27 cellular contexts compared by ENCODE assay signal in the genomic region with DNA sequence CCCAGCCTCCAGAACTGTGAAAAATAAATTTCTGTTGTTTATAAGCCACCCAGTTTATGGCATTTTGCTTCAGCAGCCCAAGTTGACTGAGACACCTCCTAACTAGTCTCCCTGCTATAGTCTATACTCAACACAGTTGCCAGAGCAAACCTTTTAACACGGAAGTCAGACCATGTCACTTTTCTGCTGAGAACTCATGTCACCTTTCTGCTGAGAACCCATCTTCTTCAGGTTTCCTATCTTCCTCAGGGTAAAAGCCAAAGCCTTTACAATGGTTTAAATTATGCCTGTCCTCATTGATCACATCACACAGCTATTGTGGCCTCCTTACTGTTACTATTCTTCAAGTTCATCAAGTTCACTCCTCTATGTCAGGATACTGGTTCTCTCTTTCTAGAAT.
"Had no signal": no experiment of that assay in that cellular context is flagged by ENCODE, and none has a peak within 500 bp of the region (broad histone marks: within the 10 kb centered on the region; RNA-seq: fewer than 3 reads in every experiment).

No MANE protein-coding gene starts in this region.

- FAIRE-seq: urothelium cell line had no signal

- H3K9me3 ChIP-seq: testis, thoracic aorta, thyroid gland, upper lobe of left lung, upper lobe of right lung, uterus, vagina had no signal

- H3K36me3 ChIP-seq: stomach, suprapubic skin, thoracic aorta, thyroid gland, tibial artery, tibial nerve, transverse colon, upper lobe of left lung, upper lobe of right lung, uterus, vagina had no signal

- H3K4me1 ChIP-seq: stomach, suprapubic skin, testis, thyroid gland, tibial artery, tibial nerve, transverse colon, upper lobe of left lung, upper lobe of right lung, uterus, vagina had no signal

- H3K27ac ChIP-seq: stomach, suprapubic skin, testis, thoracic aorta, thyroid gland, tibial artery, tibial nerve, transverse colon, upper lobe of left lung, upper lobe of right lung, uterus, vagina had no signal

- H3K27me3 ChIP-seq: stomach, suprapubic skin, testis, thyroid gland, tibial artery, tibial nerve, transverse colon, upper lobe of left lung, upper lobe of right lung, uterus, vagina had no signal

- H3K4me3 ChIP-seq: stomach, suprapubic skin, testis, thoracic aorta, thyroid gland, tibial artery, tibial nerve, transverse colon, upper lobe of left lung, upper lobe of right lung, uterus, vagina had no signal

- DNase-seq: stimulated activated CD4-positive, alpha-beta T cell treated with anti-CD3 and anti-CD28 coated beads, Interleukin-2, amount 100 ng/mL, for 48 hours; stimulated activated CD4-positive, alpha-beta T cell treated with anti-CD3 and anti-CD28 coated beads, Interleukin-4, amount 100 ng/mL, for 1 hour; stimulated activated CD4-positive, alpha-beta T cell treated with anti-CD3 and anti-CD28 coated beads, Interleukin-4, amount 100 ng/mL, for 24 hours; stimulated activated CD4-positive, alpha-beta T cell treated with anti-CD3 and anti-CD28 coated beads, Interleukin-4, amount 100 ng/mL, for 4 hours; stimulated activated CD8-positive, alpha-beta memory T cell treated with anti-CD3 and anti-CD28 coated beads, Interleukin-4, amount 100 ng/mL, for 48 hours; stimulated activated naive B cell treated with anti-CD40 and anti-IgM and Interleukin-4, amounts not matched to agents 10 μg/mL and 1 μg/mL and 100 μg/mL, for 72 hours; stimulated activated naive CD4-positive, alpha-beta T cell; stimulated activated naive CD4-positive, alpha-beta T cell treated with Interleukin-2 at 50 U/mL for 16 hours; stimulated activated naive CD8-positive, alpha-beta T cell treated with anti-CD3 and anti-CD28 coated beads, Interleukin-15, amount 100 ng/mL, for 72 hours; stimulated activated naive CD8-positive, alpha-beta T cell treated with anti-CD3 and anti-CD28 coated beads, Interleukin-15, Interleukin-2, amounts not matched to agents 100 U/mL and 50 U/mL, for 24 hours; stomach; substantia nigra; testis; thyroid gland; tibial artery; transverse colon; trophoblast cell; upper lobe of left lung; upper lobe of right lung; uterus had no signal

- ATAC-seq: stimulated activated effector memory CD8-positive, alpha-beta T cell treated with anti-CD3 and anti-CD28 coated beads, Interleukin-12 subunit alpha, Interleukin-12 subunit beta, amount 100 ng/mL, for 72 hours; stimulated activated memory B cell treated with anti-CD40 and anti-IgM and Interleukin-4, amounts not matched to agents 10 μg/mL and 1 μg/mL and 100 μg/mL, for 72 hours; stimulated activated naive B cell treated with anti-CD40 and anti-IgM and Interleukin-4, amounts not matched to agents 10 μg/mL and 1 μg/mL and 100 μg/mL, for 72 hours; stimulated activated naive CD8-positive, alpha-beta T cell treated with anti-CD3 and anti-CD28 coated beads, Interleukin-15, amount 100 ng/mL, for 72 hours; stimulated activated naive CD8-positive, alpha-beta T cell treated with anti-CD3 and anti-CD28 coated beads, Interleukin-15, Interleukin-2, amounts not matched to agents 100 U/mL and 50 U/mL, for 24 hours; upper lobe of right lung had no signal
